In the genomic region with DNA sequence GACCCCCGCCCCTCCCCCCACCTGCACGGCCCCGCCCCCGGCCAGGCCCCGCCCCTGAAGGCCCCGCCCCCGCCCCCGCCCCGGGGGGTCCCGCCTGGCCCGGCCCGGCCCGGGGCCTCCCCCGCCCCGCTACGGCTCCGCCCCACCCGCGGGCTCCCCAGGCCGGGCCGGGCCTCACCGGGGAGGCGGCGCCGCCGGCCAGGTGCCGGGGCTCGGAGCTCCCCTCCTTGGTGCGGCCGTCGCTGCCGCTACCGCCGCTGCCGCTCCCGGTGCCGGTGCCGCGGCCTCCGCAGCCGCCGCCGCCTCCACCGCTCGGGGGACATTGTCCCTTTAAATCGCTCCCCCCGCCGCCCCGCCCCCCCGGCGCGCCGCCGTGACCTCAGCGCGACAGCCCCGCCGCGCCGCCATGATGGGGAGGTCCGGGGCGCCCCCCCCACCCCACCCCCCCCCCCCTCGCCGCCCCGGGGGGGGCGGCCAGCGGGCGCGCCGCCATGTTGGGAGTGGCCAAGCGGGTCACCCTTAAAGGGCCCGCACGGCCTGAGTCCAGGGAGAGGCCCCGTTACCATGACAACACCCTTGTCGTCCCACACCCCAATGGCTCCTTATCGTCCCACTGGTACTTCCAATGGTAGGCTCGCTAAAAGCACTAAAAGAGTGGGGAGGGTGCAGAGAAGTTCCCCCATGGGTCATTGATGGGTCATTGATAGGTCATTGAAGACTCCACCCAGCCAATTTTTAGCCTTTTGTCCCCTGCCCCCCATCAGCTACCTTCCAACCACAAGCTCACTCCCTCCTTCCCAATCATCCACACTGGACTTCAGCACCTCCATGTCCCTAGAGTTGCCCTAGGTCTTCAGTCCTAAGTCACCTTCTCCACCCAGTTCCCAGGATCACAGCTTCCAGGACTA, we compare ENCODE assay signal across 8 cellular contexts. TPM values are rescaled to one million over a fixed set of nuclear protein-coding genes. Genes with fewer than 3 reads are reported as not detected.
A peak's percentile ranks its signal among the peaks of the same experiment; 100 is the strongest.
DNase-seq lines count a peak whose midpoint lies in the region; ATAC-seq and TF ChIP-seq lines count a peak whose summit lies in the region.

A gene with protein sequence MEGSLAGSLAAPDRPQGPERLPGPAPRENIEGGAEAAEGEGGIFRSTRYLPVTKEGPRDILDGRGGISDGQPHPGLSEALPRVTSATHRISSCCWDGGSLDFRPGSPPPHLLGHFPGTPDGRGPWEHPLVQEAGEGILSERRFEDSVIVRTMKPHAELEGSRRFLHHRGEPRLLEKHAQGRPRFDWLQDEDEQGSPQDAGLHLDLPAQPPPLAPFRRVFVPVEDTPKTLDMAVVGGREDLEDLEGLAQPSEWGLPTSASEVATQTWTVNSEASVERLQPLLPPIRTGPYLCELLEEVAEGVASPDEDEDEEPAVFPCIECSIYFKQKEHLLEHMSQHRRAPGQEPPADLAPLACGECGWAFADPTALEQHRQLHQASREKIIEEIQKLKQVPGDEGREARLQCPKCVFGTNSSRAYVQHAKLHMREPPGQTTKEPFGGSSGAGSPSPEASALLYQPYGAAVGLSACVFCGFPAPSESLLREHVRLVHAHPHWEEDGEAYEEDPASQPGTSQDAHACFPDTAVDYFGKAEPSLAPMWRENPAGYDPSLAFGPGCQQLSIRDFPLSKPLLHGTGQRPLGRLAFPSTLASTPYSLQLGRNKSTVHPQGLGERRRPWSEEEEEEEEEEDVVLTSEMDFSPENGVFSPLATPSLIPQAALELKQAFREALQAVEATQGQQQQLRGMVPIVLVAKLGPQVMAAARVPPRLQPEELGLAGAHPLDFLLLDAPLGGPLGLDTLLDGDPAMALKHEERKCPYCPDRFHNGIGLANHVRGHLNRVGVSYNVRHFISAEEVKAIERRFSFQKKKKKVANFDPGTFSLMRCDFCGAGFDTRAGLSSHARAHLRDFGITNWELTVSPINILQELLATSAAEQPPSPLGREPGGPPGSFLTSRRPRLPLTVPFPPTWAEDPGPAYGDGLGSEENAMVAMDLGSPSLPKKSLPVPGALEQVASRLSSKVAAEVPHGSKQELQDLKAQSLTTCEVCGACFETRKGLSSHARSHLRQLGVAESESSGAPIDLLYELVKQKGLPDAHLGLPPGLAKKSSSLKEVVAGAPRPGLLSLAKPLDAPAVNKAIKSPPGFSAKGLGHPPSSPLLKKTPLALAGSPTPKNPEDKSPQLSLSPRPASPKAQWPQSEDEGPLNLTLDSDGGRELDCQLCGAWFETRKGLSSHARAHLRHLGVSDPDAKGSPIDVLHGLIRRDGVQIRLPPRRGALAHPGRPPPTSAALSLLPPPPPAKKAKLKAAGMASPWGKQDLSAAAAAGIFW (N-terminal part only) (minus strand): TSS at position 337 of the 908 bp plus-strand sequence. CDS start 1,649 bp downstream, outside the sequence.

- peaks cover 27% of the 10 kb centered on the region for H3K36me3 ChIP-seq in GM06990 (ENCODE audit: control insufficient read depth, insufficient read depth, low read length)
- H3K36me3 ChIP-seq in RWPE2 (ENCODE audit: low read depth) = no peaks in the 10 kb centered on the region

- peaks cover 37% of the 10 kb centered on the region for H3K27me3 Mint-ChIP-seq in neural crest cell (ENCODE audit: low read depth)
- H3K27me3 Mint-ChIP-seq in stimulated activated naive CD8-positive, alpha-beta T cell treated with anti-CD3 and anti-CD28 coated beads, Interleukin-15, Interleukin-2, amounts not matched to agents 100 ng/mL and 50 ng/mL, for 24 hours = no peaks in the 10 kb centered on the region

- ATAC-seq in HG03097 (IDR thresholded peaks at IDR 0.05; ENCODE audit: low FRiP score, unreplicated experiment) (peak; percentile 35), RWPE2 (ENCODE audit: low read depth) (no peak), foreskin keratinocyte (peak; percentile 30)

- H3K27ac ChIP-seq in RWPE2 (ENCODE audit: poor library complexity, severe bottlenecking) (peak within 1 kb of the TSS; percentile 15), foreskin keratinocyte (no peak within 1 kb of the TSS)

- no peaks in the 10 kb centered on the region for H3K4me1 ChIP-seq in RWPE2 (ENCODE audit: insufficient read depth, poor library complexity, severe bottlenecking)
- H3K4me1 ChIP-seq in foreskin keratinocyte = no peaks in the 10 kb centered on the region

- peaks cover 3% of the 10 kb centered on the region for H3K9me3 Mint-ChIP-seq in neural crest cell
- H3K9me3 Mint-ChIP-seq in stimulated activated naive CD8-positive, alpha-beta T cell treated with anti-CD3 and anti-CD28 coated beads, Interleukin-15, Interleukin-2, amounts not matched to agents 100 ng/mL and 50 ng/mL, for 24 hours = no peaks in the 10 kb centered on the region

- H3K27ac Mint-ChIP-seq in neural crest cell (ENCODE audit: unreplicated experiment) = peak within 1 kb of the TSS; percentile 80
- peak within 1 kb of the TSS; percentile 74 for H3K27ac Mint-ChIP-seq in stimulated activated naive CD8-positive, alpha-beta T cell treated with anti-CD3 and anti-CD28 coated beads, Interleukin-15, Interleukin-2, amounts not matched to agents 100 ng/mL and 50 ng/mL, for 24 hours

- DNase-seq in GM06990 (ENCODE audit: extremely low read depth, insufficient read length) (peak; percentile 82), RWPE2 (ENCODE audit: low spot score) (peak; percentile 74), activated gamma-delta T cell (lab: John Stamatoyannopoulos, UW) (peak; percentile 75), foreskin keratinocyte (no peak), neural crest cell (ENCODE audit: low read depth, low spot score) (peak; percentile 72), NCI-H128 (lab: John Stamatoyannopoulos, UW; ENCODE audit: unreplicated experiment) (no peak)

- peaks cover 24% of the 10 kb centered on the region for H3K4me1 Mint-ChIP-seq in neural crest cell
- H3K4me1 Mint-ChIP-seq in stimulated activated naive CD8-positive, alpha-beta T cell treated with anti-CD3 and anti-CD28 coated beads, Interleukin-15, Interleukin-2, amounts not matched to agents 100 ng/mL and 50 ng/mL, for 24 hours (ENCODE audit: low read depth) = peaks cover 21% of the 10 kb centered on the region

- peaks cover 3% of the 10 kb centered on the region for H3K36me3 Mint-ChIP-seq in neural crest cell (ENCODE audit: low read depth)
- H3K36me3 Mint-ChIP-seq in stimulated activated naive CD8-positive, alpha-beta T cell treated with anti-CD3 and anti-CD28 coated beads, Interleukin-15, Interleukin-2, amounts not matched to agents 100 ng/mL and 50 ng/mL, for 24 hours (ENCODE audit: low read depth) = peaks cover 29% of the 10 kb centered on the region

- H3K9me3 ChIP-seq in RWPE2 (ENCODE audit: severe bottlenecking) = no peaks in the 10 kb centered on the region

- no peak for TF ChIP-seq CTCF in GM06990 (IDR thresholded peaks at IDR 0.05; ENCODE audit: insufficient read depth, low read length, poor library complexity, severe bottlenecking)
- no peak for TF ChIP-seq CTCF in RWPE2 (IDR thresholded peaks at IDR 0.05; ENCODE audit: poor library complexity, severe bottlenecking)
- no peak for TF ChIP-seq CTCF in foreskin keratinocyte (conservative IDR thresholded peaks at IDR 0.05)
- no peak for TF ChIP-seq CTCF in neural crest cell (conservative IDR thresholded peaks at IDR 0.05)

- peak within 1 kb of the TSS; percentile 69 for H3K4me3 ChIP-seq in GM06990 (replicated peaks; ENCODE audit: low read depth, low read length)
- peak within 1 kb of the TSS; percentile 74 for H3K4me3 ChIP-seq in RWPE2 (ENCODE audit: severe bottlenecking)

- peak within 1 kb of the TSS; percentile 92 for H3K4me3 Mint-ChIP-seq in neural crest cell
- H3K4me3 Mint-ChIP-seq in stimulated activated naive CD8-positive, alpha-beta T cell treated with anti-CD3 and anti-CD28 coated beads, Interleukin-15, Interleukin-2, amounts not matched to agents 100 ng/mL and 50 ng/mL, for 24 hours = peak within 1 kb of the TSS; percentile 71

- H3K27me3 ChIP-seq in GM06990 (replicated peaks; ENCODE audit: control insufficient read depth, insufficient read depth, low read length) (no peaks in the 10 kb centered on the region), RWPE2 (ENCODE audit: insufficient read depth, poor library complexity, severe bottlenecking) (no peaks in the 10 kb centered on the region), foreskin keratinocyte (peaks cover 24% of the 10 kb centered on the region)

RNA-seq across cellular contexts. Expression of the gene that starts here (rescaled TPM):
- 16.7 TPM in 2 replicates for total RNA-seq in foreskin keratinocyte
- 21.9 and 22.2 TPM in 2 replicates for polyA plus RNA-seq in foreskin keratinocyte
- 77.1 and 80.2 TPM in 2 replicates for total RNA-seq in neural crest cell

Comparison
In these comparisons a context has a peak if more than half of its experiments do, and no peak if none do; other contexts are left out.
1. DNase-seq: peak in GM06990 (single experiment), RWPE2 (single experiment), activated gamma-delta T cell (single experiment) and neural crest cell (single experiment); none in foreskin keratinocyte (0 of 2) and NCI-H128 (single experiment).